In the genomic region with DNA sequence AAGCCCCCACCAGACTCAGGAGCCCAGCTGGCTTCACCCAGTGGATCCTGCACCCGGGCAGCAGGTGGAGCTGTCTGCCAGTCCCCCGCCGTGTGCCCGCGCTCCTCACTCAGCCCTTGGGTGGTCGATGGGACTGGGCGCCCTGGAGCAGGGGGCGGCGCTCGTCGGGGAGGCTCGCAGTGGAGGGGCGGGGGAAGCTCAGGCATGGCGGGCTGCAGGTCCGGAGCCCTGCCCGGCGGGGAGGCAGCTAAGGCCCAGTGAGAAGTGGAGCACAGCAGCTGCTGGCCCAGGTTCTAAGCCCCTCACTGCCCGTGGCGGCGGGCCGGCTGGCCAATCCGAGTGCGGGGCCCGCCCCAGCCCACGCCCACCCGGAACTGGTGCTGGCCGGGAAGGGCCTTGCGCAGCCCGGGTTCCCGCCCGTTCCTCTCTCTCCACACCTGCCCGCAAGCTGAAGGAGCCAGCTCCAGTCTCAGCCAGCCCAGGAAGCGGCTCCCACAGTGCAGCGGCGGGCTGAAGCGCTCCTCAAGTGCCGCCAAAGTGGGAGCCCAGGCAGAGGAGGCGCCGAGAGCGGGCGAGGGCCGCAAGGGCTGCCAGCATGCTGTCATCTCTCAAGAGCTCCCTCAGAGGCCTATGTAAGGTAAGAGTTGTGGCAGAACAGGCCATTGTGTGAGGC, we compare ENCODE assay signal across 16 cellular contexts.
A peak's percentile ranks its signal among the peaks of the same experiment; 100 is the strongest.
DNase-seq lines count a peak whose midpoint lies in the region; ATAC-seq, FAIRE-seq and TF ChIP-seq lines count a peak whose summit lies in the region.
"Had no signal": no experiment of that assay in that cellular context is flagged by ENCODE, and none has a peak within 500 bp of the region (broad histone marks: within the 10 kb centered on the region; RNA-seq: fewer than 3 reads in every experiment).

No MANE protein-coding gene starts in this region.

- in situ Hi-C loops in HepG2 (cut with HindIII; ENCODE audit: extremely low pct_ligation_motif_present, low pct_unique_long_range_greater_than_20kb): no loop called here

- ATAC-seq in right lobe of liver (peak in 3 of 4 donors; percentile 33 to 63 (median 36)), HepG2 (no peak; the same call in 2 of the 3 replicates), WTC11 (peak; percentile 97), aorta (ENCODE audit: low FRiP score) (peak; percentile 41), HG03378 (IDR thresholded peaks at IDR 0.05; ENCODE audit: unreplicated experiment) (no peak)
- no peak for ATAC-seq in stimulated activated naive B cell treated with anti-CD40 and anti-IgM and Interleukin-4, amounts not matched to agents 10 μg/mL and 1 μg/mL and 100 μg/mL, for 72 hours (replicated peaks)
- ATAC-seq: activated T-cell treated with anti-CD3 and anti-CD28 coated beads, Interleukin-2, amount 50 U/mL, for 72 hours had no signal

- peaks cover 27% of the 10 kb centered on the region for H3K4me1 Mint-ChIP-seq in WTC11
- no peaks in the 10 kb centered on the region for H3K4me1 Mint-ChIP-seq in stimulated activated naive B cell treated with anti-CD40 and anti-IgM and Interleukin-4, amounts not matched to agents 10 μg/mL and 1 μg/mL and 100 μg/mL, for 72 hours

- H3K36me3 ChIP-seq in right lobe of liver: no peaks in the 10 kb centered on the region
- no peaks in the 10 kb centered on the region for H3K36me3 ChIP-seq in HepG2 (replicated peaks in 1 of 2; ENCODE audit: control insufficient read depth in 1 of 2, insufficient read depth in 2 of 2, low read length in 2 of 2)
- no peaks in the 10 kb centered on the region for H3K36me3 ChIP-seq in aorta (ENCODE audit: control insufficient read depth in 1 of 2, insufficient read depth in 2 of 2, low read length in 1 of 2)
- H3K36me3 ChIP-seq: left ventricle myocardium inferior had no signal

- WGBS in right lobe of liver (ENCODE audit: insufficient coverage, low coverage, low lambda C conversion rate, missing lambda C conversion rate): no CpG with 5 or more reads among the region's 42 CpGs
- WGBS in HepG2 (ENCODE audit: low lambda C conversion rate): 72% methylated on average over 6 of the region's 42 CpGs
- WGBS in aorta, 2 donors: 92 to 95% methylated on average over 35 to 42 of the region's 42 CpGs

- no peaks in the 10 kb centered on the region for H4K20me1 ChIP-seq in HepG2 (ENCODE audit: insufficient read depth, low read length)

- no peaks in the 10 kb centered on the region for H3K79me2 ChIP-seq in HepG2 (ENCODE audit: insufficient read depth, low read length)

- H3K9me3 Mint-ChIP-seq in WTC11: peaks cover 9% of the 10 kb centered on the region
- peaks cover 3 to 7% of the 10 kb centered on the region in 2 donors for H3K9me3 Mint-ChIP-seq in stimulated activated naive B cell treated with anti-CD40 and anti-IgM and Interleukin-4, amounts not matched to agents 10 μg/mL and 1 μg/mL and 100 μg/mL, for 72 hours
- H3K9me3 Mint-ChIP-seq: activated T-cell treated with anti-CD3 and anti-CD28 coated beads, Interleukin-2, amount 50 U/mL, for 72 hours had no signal

- H3K27me3 ChIP-seq in right lobe of liver (no peaks in the 10 kb centered on the region), HepG2 (ENCODE audit: control insufficient read depth in 1 of 2, insufficient read depth in 2 of 2, low read length in 2 of 2) (no peaks in the 10 kb centered on the region), aorta (ENCODE audit: control insufficient read depth in 1 of 2, insufficient read depth in 2 of 2, low read length in 1 of 2) (no peaks in the 10 kb centered on the region)

- no peak for FAIRE-seq in HepG2 (lab: Jason Lieb, UNC)

- no peaks in the 10 kb centered on the region for H3K36me3 Mint-ChIP-seq in WTC11
- no peaks in the 10 kb centered on the region for H3K36me3 Mint-ChIP-seq in stimulated activated naive B cell treated with anti-CD40 and anti-IgM and Interleukin-4, amounts not matched to agents 10 μg/mL and 1 μg/mL and 100 μg/mL, for 72 hours

- no peak overlapping the region for H3K9ac ChIP-seq in HepG2 (ENCODE audit: insufficient read depth, low read depth, low read length)

- no peak overlapping the region for H3K27ac ChIP-seq in right lobe of liver
- no peak overlapping the region for H3K27ac ChIP-seq in HepG2 (ENCODE audit: extremely low read length, insufficient read depth, low read length)
- H3K27ac ChIP-seq in aorta (ENCODE audit: low read depth in 1 of 2, low read length in 2 of 2): no peak overlapping the region
- H3K27ac ChIP-seq: left ventricle myocardium inferior had no signal

- H3K4me2 ChIP-seq in HepG2 (ENCODE audit: low read depth, low read length): no peak overlapping the region

- no peaks in the 10 kb centered on the region for H3K4me1 ChIP-seq in right lobe of liver
- no peaks in the 10 kb centered on the region for H3K4me1 ChIP-seq in HepG2 (ENCODE audit: insufficient read depth, low read length)
- H3K4me1 ChIP-seq in aorta (ENCODE audit: control insufficient read depth in 1 of 2, insufficient read depth in 2 of 2, low read length in 2 of 2): no peaks in the 10 kb centered on the region
- H3K4me1 ChIP-seq: left ventricle myocardium inferior had no signal

- TF ChIP-seq POLR2A in right lobe of liver (IDR thresholded peaks at IDR 0.05) (no peak), HepG2 (IDR thresholded peaks at IDR 0.05; ENCODE audit: insufficient read depth in 1 of 2, low read depth in 2 of 2, low read length in 2 of 2) (no peak)

- POLR2A ChIA-PET in HepG2 (lab: Yijun Ruan, JAX): no interaction called here
- POLR2A ChIA-PET in WTC11 (lab: Charles Lee): interaction anchor here (0.7 to 1.3 kb wide), 4 partner anchors 14 to 686 kb away, joined by 3 to 4 read pairs (median 3); no protein-coding TSS in a partner anchor

- no peaks in the 10 kb centered on the region for H3K27me3 Mint-ChIP-seq in WTC11 (ENCODE audit: low read depth)
- H3K27me3 Mint-ChIP-seq in stimulated activated naive B cell treated with anti-CD40 and anti-IgM and Interleukin-4, amounts not matched to agents 10 μg/mL and 1 μg/mL and 100 μg/mL, for 72 hours: no peaks in the 10 kb centered on the region

- TF ChIP-seq RAD21 in HepG2 (CRISPR knock-in tag; IDR thresholded peaks at IDR 0.05): no peak

- peak overlapping the region; percentile 78 for H3K4me3 Mint-ChIP-seq in WTC11
- H3K4me3 Mint-ChIP-seq in stimulated activated naive B cell treated with anti-CD40 and anti-IgM and Interleukin-4, amounts not matched to agents 10 μg/mL and 1 μg/mL and 100 μg/mL, for 72 hours: no peak overlapping the region
- H3K4me3 Mint-ChIP-seq: activated T-cell treated with anti-CD3 and anti-CD28 coated beads, Interleukin-2, amount 50 U/mL, for 72 hours had no signal

- no peak for TF ChIP-seq EP300 in HepG2 (IDR thresholded peaks at IDR 0.05; ENCODE audit: low read depth in 2 of 2, low read length in 2 of 2)
- no peak for TF ChIP-seq EP300 in HepG2 (CRISPR knock-in tag; IDR thresholded peaks at IDR 0.05; ENCODE audit: borderline replicate concordance)

- no peak for TF ChIP-seq CTCF in right lobe of liver (IDR thresholded peaks at IDR 0.05)
- TF ChIP-seq CTCF in HepG2 (CRISPR knock-in tag; IDR thresholded peaks at IDR 0.05): no peak
- no peak for TF ChIP-seq CTCF in WTC11 (IDR thresholded peaks at IDR 0.05)

- H2AFZ ChIP-seq in HepG2 (ENCODE audit: low read length): no peak overlapping the region

- no TSS peak for BruUV-seq in HepG2 (replicated peaks; lab: Mats Ljungman, UMichigan)

- H3K9me3 ChIP-seq in right lobe of liver: no peaks in the 10 kb centered on the region
- no peaks in the 10 kb centered on the region for H3K9me3 ChIP-seq in HepG2 (ENCODE audit: low read length)
- peaks cover 1% of the 10 kb centered on the region for H3K9me3 ChIP-seq in aorta (ENCODE audit: control insufficient read depth, low read length)

- intact Hi-C loops in right lobe of liver (cut with DNase I) (no loop called here), HepG2 (cut with micrococcal nuclease; ENCODE audit: unreplicated experiment) (no loop called here), aorta (cut with DNase I) (no loop called here)

- CTCF ChIA-PET in HepG2 (lab: Yijun Ruan, JAX; ENCODE audit: low intra/inter-chr PET ratio, low total read pairs) (no interaction called here), WTC11 (lab: Charles Lee) (interaction anchor here (0.5 to 6.0 kb wide), 12 partner anchors 9 to 321 kb away, joined by 3 to 71 read pairs (median 4); no protein-coding TSS in a partner anchor)

- DNase-seq in right lobe of liver: peak in 1 of 3 donors; percentile 45
- no peak for DNase-seq in HepG2 (ENCODE audit: low spot score)
- peak; percentile 90 for DNase-seq in WTC11 (ENCODE audit: low spot score)
- DNase-seq in iPS-NIHi7 (ENCODE audit: extremely low spot score): peak; percentile 64
- DNase-seq in aorta: peak in 1 of 2 donors; percentile 59
- DNase-seq in activated naive CD4-positive, alpha-beta T cell treated with anti-CD3 and anti-CD28 coated beads, Interleukin-2, amount 50 U/mL, for 16 hours: no peak
- no peak for DNase-seq in stimulated activated naive B cell treated with anti-CD40 and anti-IgM and Interleukin-4, amounts not matched to agents 10 μg/mL and 1 μg/mL and 100 μg/mL, for 72 hours
- DNase-seq: activated CD4-positive, alpha-beta T cell treated with anti-CD3 and anti-CD28 coated beads for 48 hours; activated T-cell treated with anti-CD3 and anti-CD28 coated beads, Interleukin-2, amount 50 U/mL, for 72 hours; effector CD4-positive, alpha-beta T cell; foreskin melanocyte; left ventricle myocardium inferior; NCI-H2081; nucleus accumbens; T-helper 1 cell had no signal

- H3K4me3 ChIP-seq in right lobe of liver (no peak overlapping the region), HepG2 (replicated peaks in 1 of 3; ENCODE audit: insufficient read depth in 1 of 3, low read depth in 2 of 3, low read length in 3 of 3) (no peak overlapping the region), aorta (ENCODE audit: low read length in 2 of 2) (no peak overlapping the region)
- H3K4me3 ChIP-seq: left ventricle myocardium inferior had no signal

- peak overlapping the region; percentile 89 for H3K27ac Mint-ChIP-seq in WTC11
- H3K27ac Mint-ChIP-seq in stimulated activated naive B cell treated with anti-CD40 and anti-IgM and Interleukin-4, amounts not matched to agents 10 μg/mL and 1 μg/mL and 100 μg/mL, for 72 hours: no peak overlapping the region
- H3K27ac Mint-ChIP-seq: activated T-cell treated with anti-CD3 and anti-CD28 coated beads, Interleukin-2, amount 50 U/mL, for 72 hours had no signal

TF ChIP-seq in HepG2, 621 proteins besides CTCF, POLR2A, EP300 and RAD21 (continues in another document):
- TF ChIP-seq ZNF713 (CRISPR knock-in tag; IDR thresholded peaks at IDR 0.05): no peak
- TF ChIP-seq KAT8 (CRISPR knock-in tag; IDR thresholded peaks at IDR 0.05): no peak
- TF ChIP-seq SRSF4 (IDR thresholded peaks at IDR 0.05; ENCODE audit: low read depth, low read length, poor library complexity, severe bottlenecking): no peak
- TF ChIP-seq FOXO1 (CRISPR knock-in tag; IDR thresholded peaks at IDR 0.05): no peak
- no peak for TF ChIP-seq ZSCAN21 (CRISPR knock-in tag; IDR thresholded peaks at IDR 0.05; ENCODE audit: borderline replicate concordance)

TF ChIP-seq in WTC11, 78 proteins besides CTCF, POLR2A, EP300 and RAD21 (continues in another document):
- peak; percentile 81 for TF ChIP-seq MYBL2 (CRISPR knock-in tag; IDR thresholded peaks at IDR 0.05)
- no peak for TF ChIP-seq GTF2I (CRISPR knock-in tag; conservative IDR thresholded peaks at IDR 0.05)

Comparison
In these comparisons a context has a peak if more than half of its experiments do, and no peak if none do; other contexts are left out.
1. ATAC-seq: peak in right lobe of liver (3 of 4), WTC11 (single experiment) and aorta (single experiment); none in HepG2 (single experiment), HG03378 (single experiment) and stimulated activated naive B cell treated with anti-CD40 and anti-IgM and Interleukin-4, amounts not matched to agents 10 μg/mL and 1 μg/mL and 100 μg/mL, for 72 hours (0 of 2).
2. DNase-seq: peak in WTC11 (single experiment) and iPS-NIHi7 (single experiment); none in HepG2 (single experiment), activated naive CD4-positive, alpha-beta T cell treated with anti-CD3 and anti-CD28 coated beads, Interleukin-2, amount 50 U/mL, for 16 hours (single experiment) and stimulated activated naive B cell treated with anti-CD40 and anti-IgM and Interleukin-4, amounts not matched to agents 10 μg/mL and 1 μg/mL and 100 μg/mL, for 72 hours (single experiment).